In the genomic region with DNA sequence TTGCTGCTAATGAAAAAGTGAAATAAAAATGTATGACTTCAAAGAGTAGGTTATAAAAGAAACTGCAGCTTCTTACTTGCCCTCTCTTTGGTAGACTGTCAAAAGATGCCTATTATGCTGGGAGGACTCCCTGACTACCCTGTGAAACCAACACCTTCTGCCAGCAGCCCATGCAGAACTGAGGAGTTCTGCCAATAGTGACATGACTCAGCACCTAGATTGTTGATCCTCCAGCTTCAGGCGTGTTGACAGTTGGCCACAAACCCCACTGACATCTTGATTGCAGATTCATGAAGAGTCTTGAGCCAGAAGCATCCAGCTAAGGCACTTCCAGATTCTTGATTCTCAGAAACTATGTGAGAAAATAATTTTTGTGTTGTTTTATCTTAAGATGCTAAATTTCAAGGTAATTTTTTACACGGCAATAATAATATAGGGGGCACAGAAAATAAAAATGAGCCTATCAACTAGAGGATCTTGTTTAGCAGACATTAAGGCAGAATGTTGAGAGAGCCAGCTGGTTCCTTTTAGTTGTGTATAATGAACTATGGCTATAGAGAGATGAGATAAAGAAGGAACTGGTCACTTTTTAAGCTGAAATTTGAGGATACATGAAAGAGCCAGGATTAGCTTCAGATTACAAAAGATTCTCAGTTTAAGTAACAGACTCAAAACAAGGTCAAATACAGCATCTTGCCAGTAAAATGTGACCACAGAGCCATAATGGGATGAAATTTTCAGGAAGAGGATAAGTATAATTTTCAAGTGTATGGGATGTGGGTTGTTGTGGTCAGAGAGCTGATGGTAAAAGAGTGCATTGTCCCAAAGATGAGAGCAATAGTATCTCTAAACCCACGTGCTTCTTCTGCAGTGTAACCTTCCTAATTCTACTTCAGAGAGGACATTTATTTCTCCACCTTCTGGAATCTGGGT, we compare ENCODE assay signal across 8 cellular contexts.
DNase-seq lines count a peak whose midpoint lies in the region; ATAC-seq, FAIRE-seq and TF ChIP-seq lines count a peak whose summit lies in the region.

No MANE protein-coding gene starts in this region.

- intact Hi-C loops in endothelial cell of umbilical vein (cut with micrococcal nuclease) (no loop called here), gastrocnemius medialis (cut with DNase I; ENCODE audit: low total_unique reads) (loop anchor here (5.0 kb wide), 1 partner anchor 110 kb away; no protein-coding TSS in a partner anchor)

- H3K4me3 ChIP-seq in GM12864 (ENCODE audit: low read depth, low read length): no peak overlapping the region
- H3K4me3 ChIP-seq in endothelial cell of umbilical vein (replicated peaks in 1 of 3; ENCODE audit: insufficient read depth in 1 of 3, low read depth in 1 of 3, low read length in 3 of 3): no peak overlapping the region
- H3K4me3 ChIP-seq in gastrocnemius medialis: no peak overlapping the region
- no peak overlapping the region for H3K4me3 ChIP-seq in H7 (ENCODE audit: insufficient read depth, low read depth, low read length)

- H3K4me2 ChIP-seq in endothelial cell of umbilical vein (ENCODE audit: insufficient read depth, low read length): no peak overlapping the region

- no peaks in the 10 kb centered on the region for H4K20me1 ChIP-seq in endothelial cell of umbilical vein (replicated peaks; ENCODE audit: control insufficient read depth, extremely low read depth, insufficient read depth, low read length)

- H3K4me1 ChIP-seq in endothelial cell of umbilical vein (ENCODE audit: control insufficient read depth, extremely low read depth, insufficient read depth, low read length) (no peaks in the 10 kb centered on the region), gastrocnemius medialis (peaks cover 27% of the 10 kb centered on the region in 2 donors)

- DNase-seq in GM12864 (ENCODE audit: low read depth) (peak; percentile 51), RCC 7860 (ENCODE audit: low spot score) (peak; percentile 86), endothelial cell of umbilical vein (ENCODE audit: low read depth, low spot score) (peak; percentile 24), gastrocnemius medialis (peak; percentile 84 to 91), SW 1271 (lab: John Stamatoyannopoulos, UW) (no peak), H7 (no peak)

- no peaks in the 10 kb centered on the region for H3K9me1 ChIP-seq in endothelial cell of umbilical vein (replicated peaks; ENCODE audit: control insufficient read depth, extremely low read depth, insufficient read depth, low read length)

- CTCF ChIA-PET in endothelial cell of umbilical vein (lab: Charles Lee): no interaction called here

- peak; percentile 99 for ATAC-seq in GM21381 (IDR thresholded peaks at IDR 0.05; ENCODE audit: unreplicated experiment)
- peak; percentile 95 for ATAC-seq in HG03520 (IDR thresholded peaks at IDR 0.05; ENCODE audit: unreplicated experiment)
- ATAC-seq in gastrocnemius medialis: peak; percentile 99 to 100

- H3K27me3 ChIP-seq in endothelial cell of umbilical vein (ENCODE audit: control insufficient read depth in 2 of 2, insufficient read depth in 2 of 2, low read length in 2 of 2) (no peaks in the 10 kb centered on the region), gastrocnemius medialis (no peaks in the 10 kb centered on the region), H7 (ENCODE audit: control insufficient read depth, insufficient read depth, low read length) (no peaks in the 10 kb centered on the region)

- in situ Hi-C loops in gastrocnemius medialis (cut with MboI; ENCODE audit: low sequenced_read_pairs in 4 of 4): loop anchor here in 2 of 4 donors (10.0 kb wide), 1 partner anchor 113 kb away; no protein-coding TSS in a partner anchor

- TF ChIP-seq POLR2A in endothelial cell of umbilical vein (IDR thresholded peaks at IDR 0.05; ENCODE audit: low read depth, low read length): no peak
- no peak for TF ChIP-seq POLR2A in gastrocnemius medialis (IDR thresholded peaks at IDR 0.05)

- FAIRE-seq in RCC 7860 (lab: Jason Lieb, UNC) (peak; percentile 95), endothelial cell of umbilical vein (lab: Jason Lieb, UNC) (no peak)

- H3K36me3 ChIP-seq in endothelial cell of umbilical vein (ENCODE audit: control insufficient read depth in 2 of 2, extremely low read depth in 1 of 2, insufficient read depth in 2 of 2, low read length in 2 of 2): no peaks in the 10 kb centered on the region
- no peaks in the 10 kb centered on the region for H3K36me3 ChIP-seq in gastrocnemius medialis
- H3K36me3 ChIP-seq in H7 (replicated peaks; ENCODE audit: control insufficient read depth, insufficient read depth, low read length): no peaks in the 10 kb centered on the region

- H3K9ac ChIP-seq in endothelial cell of umbilical vein (replicated peaks; ENCODE audit: extremely low read depth, insufficient read depth, low read length): no peak overlapping the region

- BruUV-seq in endothelial cell of umbilical vein (replicated peaks; lab: Mats Ljungman, UMichigan): no TSS peak

- dilution Hi-C loops in endothelial cell of umbilical vein (cut with MboI; ENCODE audit: extremely low pct_ligation_motif_present, low sequenced_read_pairs): no loop called here

- H3K9me3 ChIP-seq in endothelial cell of umbilical vein (replicated peaks; ENCODE audit: control insufficient read depth, insufficient read depth, low read length) (no peaks in the 10 kb centered on the region), gastrocnemius medialis (no peaks in the 10 kb centered on the region)

- no peak overlapping the region for H2AFZ ChIP-seq in endothelial cell of umbilical vein (ENCODE audit: low read depth, low read length)

- TF ChIP-seq CTCF in GM12864 (IDR thresholded peaks at IDR 0.05; ENCODE audit: low read depth, low read length, missing control alignments) (no peak), endothelial cell of umbilical vein (IDR thresholded peaks at IDR 0.05; ENCODE audit: extremely low read depth in 1 of 2, insufficient read depth in 1 of 2, low read depth in 1 of 2, low read length in 2 of 2) (no peak), gastrocnemius medialis (IDR thresholded peaks at IDR 0.05 in 4 of 5, conservative IDR thresholded peaks at IDR 0.05 in 1 of 5) (no peak)

- H3K27ac ChIP-seq in endothelial cell of umbilical vein (ENCODE audit: insufficient read depth, low read depth, low read length) (no peak overlapping the region), gastrocnemius medialis (peak overlapping the region; percentile 70 to 79 (median 72))

- POLR2A ChIA-PET in endothelial cell of umbilical vein (lab: Charles Lee): no interaction called here

- no peaks in the 10 kb centered on the region for H3K79me2 ChIP-seq in endothelial cell of umbilical vein (ENCODE audit: control insufficient read depth, insufficient read depth, low read length)

TF ChIP-seq in endothelial cell of umbilical vein, 7 proteins besides CTCF, POLR2A, EP300 and RAD21:
- TF ChIP-seq MYC (IDR thresholded peaks at IDR 0.05; ENCODE audit: low read depth, low read length) (no peak), EZH2 (IDR thresholded peaks at IDR 0.05; ENCODE audit: borderline replicate concordance, low read depth, low read length, severe bottlenecking) (no peak), GATA2 (IDR thresholded peaks at IDR 0.05; ENCODE audit: insufficient read depth, insufficient read length, low read depth, low read length) (no peak), JUN (IDR thresholded peaks at IDR 0.05; ENCODE audit: borderline replicate concordance, insufficient read depth, insufficient read length, low read depth) (no peak), MAX (IDR thresholded peaks at IDR 0.05; ENCODE audit: insufficient read depth, insufficient read length) (no peak), FOS (IDR thresholded peaks at IDR 0.05; ENCODE audit: borderline replicate concordance, insufficient read depth, low read length) (no peak), POLR2AphosphoS5 (IDR thresholded peaks at IDR 0.05; ENCODE audit: insufficient read depth, low read depth, low read length) (no peak)

Comparison
In these comparisons a context has a peak if more than half of its experiments do, and no peak if none do; other contexts are left out.
1. DNase-seq: peak in GM12864 (single experiment), RCC 7860 (single experiment), endothelial cell of umbilical vein (single experiment) and gastrocnemius medialis (2 of 2); none in SW 1271 (0 of 2) and H7 (single experiment).
2. Peak in every context shown above with its lines, with median percentiles within 50 percentile points of each other: ATAC-seq.